8 cellular contexts compared by ENCODE assay signal in the genomic region with DNA sequence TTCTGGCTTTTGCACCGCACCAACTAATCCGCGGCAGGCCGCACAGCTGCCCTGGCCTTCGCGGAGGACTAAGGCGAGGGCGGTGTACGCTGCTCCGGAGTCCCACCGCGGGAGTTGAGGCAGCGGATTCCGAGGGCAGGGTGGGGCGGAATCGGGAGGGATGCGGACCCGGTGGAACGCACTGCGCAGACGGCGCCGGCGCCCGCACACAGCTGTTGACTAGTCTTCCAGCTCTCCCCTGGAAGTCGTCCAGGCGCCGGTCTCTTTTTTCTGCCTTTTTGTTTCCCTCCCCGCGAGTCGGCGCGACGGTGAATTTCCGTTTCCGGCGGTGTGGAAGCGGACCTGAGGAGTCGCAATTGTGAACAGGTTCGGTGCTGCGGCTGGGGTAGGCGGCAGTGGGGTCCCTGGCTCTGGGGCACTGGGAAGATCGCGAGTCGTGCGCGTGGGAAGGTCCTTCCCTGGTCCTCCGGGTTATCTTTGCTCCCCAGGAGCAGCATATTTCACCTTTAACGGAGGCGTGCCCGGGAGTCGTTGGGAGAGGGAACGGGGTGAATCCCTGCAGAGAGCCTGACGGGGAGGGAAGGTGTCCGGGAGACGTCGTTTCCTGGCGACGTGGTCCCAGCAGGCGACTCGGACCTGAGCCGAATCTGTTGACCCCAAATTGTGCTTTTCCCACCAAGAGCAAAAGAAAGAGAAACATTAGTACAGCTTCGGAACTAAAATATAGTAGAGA. TPM values are rescaled to one million over a fixed set of nuclear protein-coding genes. Genes with fewer than 3 reads are reported as not detected.
A peak's percentile ranks its signal among the peaks of the same experiment; 100 is the strongest.
DNase-seq lines count a peak whose midpoint lies in the region; TF ChIP-seq lines count a peak whose summit lies in the region.

TSS of gene ASAH2B (plus strand) at position 319 of the 733 bp plus-strand sequence. CDS start 5,195 bp downstream, outside the sequence.

- H3K9me3 ChIP-seq in right atrium auricular region (no peaks in the 10 kb centered on the region), prostate gland (no peaks in the 10 kb centered on the region)

- H3K4me1 ChIP-seq in right atrium auricular region, result peaks cover 0 to 6% of the 10 kb centered on the region in 2 donors
- no peaks in the 10 kb centered on the region for H3K4me1 ChIP-seq in prostate gland (replicated peaks)

- peak within 1 kb of the TSS; percentile 65 to 77 for H3K4me3 ChIP-seq in right atrium auricular region
- peak within 1 kb of the TSS; percentile 39 to 59 for H3K4me3 ChIP-seq in prostate gland

- no peaks in the 10 kb centered on the region for H3K36me3 ChIP-seq in right atrium auricular region
- H3K36me3 ChIP-seq in prostate gland, result no peaks in the 10 kb centered on the region

- TF ChIP-seq CTCF in right atrium auricular region (IDR thresholded peaks at IDR 0.05) (peak in 1 of 2 donors; percentile 25), prostate gland (IDR thresholded peaks at IDR 0.05) (no peak)

- intact Hi-C loops in prostate gland (cut with DNase I), result no loop called here

- H3K27me3 ChIP-seq in right atrium auricular region, result no peaks in the 10 kb centered on the region
- no peaks in the 10 kb centered on the region for H3K27me3 ChIP-seq in prostate gland (replicated peaks; ENCODE audit: insufficient read depth)

- under 1% methylated on average over 63 of the region's 63 CpGs for WGBS in prostate gland

- no peak for TF ChIP-seq POLR2A in prostate gland (IDR thresholded peaks at IDR 0.05)

- H3K27ac ChIP-seq in right atrium auricular region (peak within 1 kb of the TSS; percentile 85 to 87), prostate gland (peak within 1 kb of the TSS; percentile 64 to 72)

- DNase-seq in ELF-1 (ENCODE audit: low read depth, low spot score) (peak; percentile 86), GOT3 (lab: John Stamatoyannopoulos, UW) (peak; percentile 74), LoVo (ENCODE audit: low spot score) (peak; percentile 73), T-helper 1 cell (peak; percentile 41 to 73 (median 59)), amygdala (lab: John Stamatoyannopoulos, UW) (peak in 53 of 56 donors; percentile 9 to 83 (median 48)), right atrium auricular region (ENCODE audit: low spot score) (peak; percentile 89), prostate gland (ENCODE audit: low spot score) (peak; percentile 71), ureter (ENCODE audit: low spot score) (peak; percentile 88)

RNA-seq across cellular contexts. Expression of gene ASAH2B, which starts in this region (rescaled TPM):
- 1 to 10 TPM; 1.5 TPM for total RNA-seq in right atrium auricular region
- total RNA-seq in prostate gland, result 1 to 10 TPM; 3.5 to 4.2 TPM
- 4.8 TPM for total RNA-seq in ureter

Comparison
In these comparisons a context has a peak if more than half of its experiments do, and no peak if none do; other contexts are left out.
1. Peak in every context shown above with its lines: DNase-seq, H3K4me3 ChIP-seq and H3K27ac ChIP-seq.